Comparison of ENCODE assay signal across 11 cellular contexts in the genomic region with DNA sequence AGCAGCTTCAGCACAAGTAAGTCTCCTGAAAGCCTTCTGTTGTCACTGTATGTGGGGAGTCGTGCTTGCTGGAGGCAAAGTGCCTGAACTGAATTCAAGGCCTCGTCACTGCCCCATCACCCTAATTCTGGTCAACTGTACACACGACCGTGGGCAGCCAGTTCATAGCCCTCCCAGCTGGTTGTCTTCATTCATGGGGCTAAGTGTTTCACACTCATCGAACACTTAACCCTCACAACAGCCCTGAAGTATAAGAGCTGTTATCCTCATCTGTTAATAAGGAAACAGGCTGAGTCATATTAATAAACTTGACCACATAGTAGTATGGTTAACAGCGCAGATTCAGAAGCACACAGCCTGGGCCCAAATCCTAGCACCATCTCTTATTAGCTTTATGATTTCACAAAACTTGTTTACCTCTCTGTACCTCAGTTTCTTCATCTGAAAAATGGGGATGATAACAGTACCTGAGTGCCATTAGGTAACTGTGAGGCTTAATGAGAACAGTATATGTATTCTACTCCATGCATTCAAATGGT.
DNase-seq lines count a peak whose midpoint lies in the region; ATAC-seq, FAIRE-seq and TF ChIP-seq lines count a peak whose summit lies in the region.
"Had no signal": no experiment of that assay in that cellular context is flagged by ENCODE, and none has a peak within 500 bp of the region (broad histone marks: within the 10 kb centered on the region; RNA-seq: fewer than 3 reads in every experiment).

No MANE protein-coding gene starts in this region.

- no peaks in the 10 kb centered on the region for H3K9me3 Mint-ChIP-seq in activated CD4-positive, alpha-beta T cell treated with anti-CD3 and anti-CD28 coated beads, Interleukin-2, amount 10 ng/mL, durations not matched to agents 24 days and 14 days

- TF ChIP-seq POLR2A in H1 (IDR thresholded peaks at IDR 0.05; ENCODE audit: control extremely low read depth in 1 of 2, low read depth in 2 of 2, low read length in 2 of 2) (no peak), uterus (IDR thresholded peaks at IDR 0.05) (no peak)

- H3K27me3 ChIP-seq in H1 (replicated peaks in 1 of 4; ENCODE audit: control insufficient read depth in 3 of 4, extremely low read depth in 1 of 4, insufficient read depth in 3 of 4, low read length in 3 of 4) (no peaks in the 10 kb centered on the region), muscle layer of duodenum (ENCODE audit: low read depth, low read length) (no peaks in the 10 kb centered on the region), uterus (no peaks in the 10 kb centered on the region)

- no peak overlapping the region for H4K8ac ChIP-seq in H1 (ENCODE audit: extremely low read depth, insufficient read depth, low read length)

- H3K9me3 ChIP-seq in H1 (ENCODE audit: insufficient read depth in 2 of 2, low read depth in 1 of 2, low read length in 1 of 2) (no peaks in the 10 kb centered on the region), muscle layer of duodenum (ENCODE audit: control insufficient read depth in 1 of 2, low read length in 2 of 2) (no peaks in the 10 kb centered on the region), uterus (no peaks in the 10 kb centered on the region)

- no peak overlapping the region for H4K91ac ChIP-seq in H1 (replicated peaks; ENCODE audit: insufficient read length, low read length)

- no peak overlapping the region for H2BK20ac ChIP-seq in H1 (ENCODE audit: low read length)

- no peak overlapping the region for H3K27ac ChIP-seq in H1 (ENCODE audit: low read depth, low read length)
- H3K27ac ChIP-seq in muscle layer of duodenum (ENCODE audit: low read length) = peak overlapping the region; percentile 71
- peak overlapping the region; percentile 76 to 90 for H3K27ac ChIP-seq in uterus
- H3K27ac ChIP-seq: HL-60 had no signal

- intact Hi-C loops in Right ventricle myocardium inferior (cut with DNase I) (no loop called here), cardiac septum (cut with DNase I) (no loop called here), uterus (cut with DNase I; ENCODE audit: low total_unique reads) (no loop called here)
- intact Hi-C loops in activated CD4-positive, alpha-beta T cell treated with anti-CD3 and anti-CD28 coated beads, Interleukin-2, amount 10 ng/mL, durations not matched to agents 24 days and 14 days (cut with micrococcal nuclease) = no loop called here

- no peaks in the 10 kb centered on the region for H3K79me1 ChIP-seq in H1 (ENCODE audit: low read depth, low read length)

- H3K4me2 ChIP-seq in H1 (ENCODE audit: insufficient read depth in 1 of 2, low read depth in 2 of 2, low read length in 2 of 2) = no peak overlapping the region

- no peaks in the 10 kb centered on the region for H4K20me1 ChIP-seq in H1 (replicated peaks in 1 of 2; ENCODE audit: control insufficient read depth in 1 of 2, insufficient read depth in 2 of 2, low read length in 2 of 2)

- no peak for TF ChIP-seq CTCF in H1 (IDR thresholded peaks at IDR 0.05; ENCODE audit: control extremely low read depth in 1 of 3, insufficient read depth in 1 of 3, low read depth in 1 of 3, low read length in 3 of 3)
- TF ChIP-seq CTCF in uterus (IDR thresholded peaks at IDR 0.05) = no peak
- TF ChIP-seq CTCF in GM10266 (IDR thresholded peaks at IDR 0.05; ENCODE audit: control insufficient read depth, insufficient read depth, low read depth, missing control alignments) = no peak

- no peak overlapping the region for H2AFZ ChIP-seq in H1 (ENCODE audit: low read length)

- no peaks in the 10 kb centered on the region for H3K23me2 ChIP-seq in H1 (ENCODE audit: low read depth, low read length)

- H2BK15ac ChIP-seq in H1 (ENCODE audit: low read length) = no peak overlapping the region

- H3K27ac Mint-ChIP-seq in activated CD4-positive, alpha-beta T cell treated with anti-CD3 and anti-CD28 coated beads, Interleukin-2, amount 10 ng/mL, durations not matched to agents 24 days and 14 days = no peak overlapping the region

- WGBS in H1 (ENCODE audit: extremely low coverage in 1 of 2, insufficient coverage in 1 of 2, insufficient read length in 1 of 2, insufficient replicate concordance in 2 of 2, low coverage in 1 of 2, low lambda C conversion rate in 2 of 2, missing lambda C conversion rate in 1 of 2), 2 experiments = 89% methylated on average over 6 of the region's 6 CpGs; no CpG with 5 or more reads in 1 of the 2 experiments

- POLR2A ChIA-PET in H1 (lab: Charles Lee; ENCODE audit: partially characterized antibody) = interaction anchor here (1.0 kb wide), 1 partner anchor 126 kb away, joined by 3 read pairs; no protein-coding TSS in a partner anchor

- no peak overlapping the region for H4K5ac ChIP-seq in H1 (ENCODE audit: insufficient read length, low read depth, low read length)

- no peak for TF ChIP-seq RAD21 in H1 (IDR thresholded peaks at IDR 0.05 in 1 of 2, conservative IDR thresholded peaks at IDR 0.05 in 1 of 2; ENCODE audit: low read depth in 2 of 2, low read length in 2 of 2)

- H3K36me3 Mint-ChIP-seq in activated CD4-positive, alpha-beta T cell treated with anti-CD3 and anti-CD28 coated beads, Interleukin-2, amount 10 ng/mL, durations not matched to agents 24 days and 14 days (ENCODE audit: low read depth) = no peaks in the 10 kb centered on the region

- no peaks in the 10 kb centered on the region for H3K36me3 ChIP-seq in H1 (ENCODE audit: control insufficient read depth in 2 of 4, insufficient read depth in 4 of 4, low read length in 3 of 4)
- H3K36me3 ChIP-seq in muscle layer of duodenum (ENCODE audit: control insufficient read depth in 1 of 2, insufficient read depth in 2 of 2, low read length in 2 of 2) = peaks cover 6 to 7% of the 10 kb centered on the region in 2 donors
- no peaks in the 10 kb centered on the region for H3K36me3 ChIP-seq in uterus

- no peak overlapping the region for H3K18ac ChIP-seq in H1 (ENCODE audit: extremely low read depth, low read length)

- H2BK5ac ChIP-seq in H1 (ENCODE audit: low read depth, low read length) = no peak overlapping the region

- no peak overlapping the region for H3K14ac ChIP-seq in H1 (ENCODE audit: insufficient read length)

- ATAC-seq in Right ventricle myocardium inferior = peak; percentile 12

- H3K23ac ChIP-seq in H1 (ENCODE audit: insufficient read length) = no peak overlapping the region

- CTCF ChIA-PET in H1 (lab: Charles Lee; ENCODE audit: partially characterized antibody) = interaction anchor here (0.7 to 1.8 kb wide), 6 partner anchors 8 to 233 kb away, joined by 3 to 5 read pairs (median 4); no protein-coding TSS in a partner anchor

- no peak overlapping the region for H3K56ac ChIP-seq in H1 (replicated peaks; ENCODE audit: insufficient read length, low read depth, low read length)

- H3K9ac ChIP-seq in H1 (replicated peaks in 1 of 4; ENCODE audit: extremely low read depth in 1 of 4, low read depth in 3 of 4, low read length in 3 of 4) = no peak overlapping the region

- H3K79me2 ChIP-seq in H1 (ENCODE audit: control insufficient read depth in 1 of 2, insufficient read depth in 2 of 2, low read length in 2 of 2) = no peaks in the 10 kb centered on the region

- 0 out of 2 replicates have a peak overlapping the region, but pooled peaks have one; percentile 10 for H2BK12ac ChIP-seq in H1 (ENCODE audit: low read depth, low read length)

- no peak for DNase-seq in Right ventricle myocardium inferior (ENCODE audit: missing footprints)
- no peak for DNase-seq in cardiac septum (ENCODE audit: low spot score)
- DNase-seq in H1 (ENCODE audit: low read depth in 1 of 2, low spot score in 2 of 2) = no peak
- DNase-seq in uterus = no peak
- no peak for DNase-seq in activated CD4-positive, alpha-beta T cell treated with anti-CD3 and anti-CD28 coated beads, Interleukin-2, amount 10 ng/mL, durations not matched to agents 24 days and 14 days
- no peak for DNase-seq in MV-4-11 (lab: John Stamatoyannopoulos, UW)
- DNase-seq in GM10266 (ENCODE audit: extremely low spot score) = no peak
- DNase-seq: activated T-cell treated with anti-CD3 and anti-CD28 coated beads, Interleukin-2, amount 50 U/mL, for 1 hour; NCI-H187 treated with DMSO at 0.1 percent for 48 hours had no signal

- no peaks in the 10 kb centered on the region for H3K27me3 Mint-ChIP-seq in activated CD4-positive, alpha-beta T cell treated with anti-CD3 and anti-CD28 coated beads, Interleukin-2, amount 10 ng/mL, durations not matched to agents 24 days and 14 days

- H3K4me3 ChIP-seq in H1 (ENCODE audit: extremely low read depth in 1 of 4, insufficient read depth in 2 of 4, low read depth in 3 of 4, low read length in 4 of 4) = no peak overlapping the region
- no peak overlapping the region for H3K4me3 ChIP-seq in muscle layer of duodenum (ENCODE audit: low read depth in 1 of 2, low read length in 2 of 2)
- no peak overlapping the region for H3K4me3 ChIP-seq in uterus

- no peak overlapping the region for H2AK5ac ChIP-seq in H1 (ENCODE audit: low read depth, low read length)

- H3K4me1 Mint-ChIP-seq in activated CD4-positive, alpha-beta T cell treated with anti-CD3 and anti-CD28 coated beads, Interleukin-2, amount 10 ng/mL, durations not matched to agents 24 days and 14 days = peaks cover 8% of the 10 kb centered on the region

- H3K4me1 ChIP-seq in H1 (replicated peaks in 1 of 4; ENCODE audit: control insufficient read depth in 3 of 4, insufficient read depth in 4 of 4, low read length in 3 of 4) (no peaks in the 10 kb centered on the region), muscle layer of duodenum (ENCODE audit: control insufficient read depth in 1 of 2, insufficient read depth in 2 of 2, low read length in 2 of 2) (peaks cover 10 to 12% of the 10 kb centered on the region in 2 donors), uterus (peaks cover 4% of the 10 kb centered on the region in 2 donors)

- no peak overlapping the region for H3K4ac ChIP-seq in H1 (replicated peaks; ENCODE audit: insufficient read length, low read depth, low read length)

- H3K4me3 Mint-ChIP-seq in activated CD4-positive, alpha-beta T cell treated with anti-CD3 and anti-CD28 coated beads, Interleukin-2, amount 10 ng/mL, durations not matched to agents 24 days and 14 days = no peak overlapping the region

- no peak for TF ChIP-seq EP300 in H1 (IDR thresholded peaks at IDR 0.05; ENCODE audit: borderline replicate concordance in 1 of 2, low read depth in 2 of 2, low read length in 2 of 2)

- FAIRE-seq in H1 (lab: Jason Lieb, UNC) = no peak

- no peak overlapping the region for H2BK120ac ChIP-seq in H1 (replicated peaks; ENCODE audit: low read depth, low read length)

TF ChIP-seq in H1, 55 proteins besides CTCF, POLR2A, EP300 and RAD21 (continues in another document):
- TF ChIP-seq EZH2 (IDR thresholded peaks at IDR 0.05; ENCODE audit: low read depth, low read length, severe bottlenecking) (no peak), CREB1 (IDR thresholded peaks at IDR 0.05) (no peak), SAP30 (IDR thresholded peaks at IDR 0.05; ENCODE audit: insufficient read depth, insufficient replicate concordance, low read length) (no peak), GTF2F1 (IDR thresholded peaks at IDR 0.05; ENCODE audit: borderline replicate concordance, low read depth, low read length) (no peak), TBP (IDR thresholded peaks at IDR 0.05; ENCODE audit: low read depth, low read length) (no peak), SP4 (IDR thresholded peaks at IDR 0.05; ENCODE audit: low read length) (no peak), POLR2AphosphoS5 (IDR thresholded peaks at IDR 0.05; ENCODE audit: low read depth, low read length) (no peak), KDM5A (IDR thresholded peaks at IDR 0.05; ENCODE audit: low read length) (no peak), SP1 (IDR thresholded peaks at IDR 0.05; ENCODE audit: low read depth, low read length) (no peak)
